In the genomic region with DNA sequence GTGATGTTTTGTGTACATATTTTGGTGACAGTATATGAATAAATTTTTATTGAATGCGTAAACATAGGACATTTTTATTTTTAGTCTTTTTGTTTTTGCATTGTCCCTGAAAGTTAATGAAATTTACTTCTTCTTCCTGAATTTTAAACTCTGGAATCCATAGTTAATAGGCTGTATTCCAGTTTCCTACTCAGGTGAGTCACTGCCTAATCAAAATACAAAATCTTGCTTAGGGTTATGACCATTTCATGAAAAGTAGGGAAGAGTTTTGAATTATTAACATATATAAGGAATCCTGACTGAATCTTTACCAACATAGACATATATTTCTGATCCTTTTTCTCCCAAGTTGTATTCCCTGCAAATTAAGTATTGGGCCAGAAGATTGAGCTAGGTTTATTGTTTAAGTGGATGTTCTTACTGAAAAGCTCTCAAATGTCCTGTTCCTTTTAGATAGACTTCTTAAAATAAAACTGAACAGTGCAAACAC, we compare ENCODE assay signal across 1 cellular context.
TF ChIP-seq lines count a peak whose summit lies in the region.

No MANE protein-coding gene starts in this region.

TF ChIP-seq in IMR-90, 13 proteins besides CTCF, POLR2A, EP300 and RAD21:
- TF ChIP-seq BHLHE40 (IDR thresholded peaks at IDR 0.05; ENCODE audit: low read depth, low read length) (no peak), RFX5 (IDR thresholded peaks at IDR 0.05; ENCODE audit: low read depth, low read length) (no peak), CHD1 (IDR thresholded peaks at IDR 0.05; ENCODE audit: low read depth, low read length) (no peak), MAFK (IDR thresholded peaks at IDR 0.05; ENCODE audit: low read depth, low read length) (no peak), RCOR1 (IDR thresholded peaks at IDR 0.05; ENCODE audit: insufficient replicate concordance, low read length) (no peak), USF2 (IDR thresholded peaks at IDR 0.05; ENCODE audit: low read depth, low read length) (no peak), CEBPB (IDR thresholded peaks at IDR 0.05; ENCODE audit: low read depth, low read length) (no peak), MAZ (IDR thresholded peaks at IDR 0.05; ENCODE audit: borderline replicate concordance, low read depth, low read length) (no peak), FOS (IDR thresholded peaks at IDR 0.05; ENCODE audit: low read depth, low read length) (no peak), MXI1 (IDR thresholded peaks at IDR 0.05; ENCODE audit: borderline replicate concordance, low read depth, low read length) (no peak), SMC3 (IDR thresholded peaks at IDR 0.05; ENCODE audit: low read depth, low read length) (no peak), NFE2L2 (IDR thresholded peaks at IDR 0.05; ENCODE audit: low read depth, low read length) (no peak)
- TF ChIP-seq, protein P1, sequence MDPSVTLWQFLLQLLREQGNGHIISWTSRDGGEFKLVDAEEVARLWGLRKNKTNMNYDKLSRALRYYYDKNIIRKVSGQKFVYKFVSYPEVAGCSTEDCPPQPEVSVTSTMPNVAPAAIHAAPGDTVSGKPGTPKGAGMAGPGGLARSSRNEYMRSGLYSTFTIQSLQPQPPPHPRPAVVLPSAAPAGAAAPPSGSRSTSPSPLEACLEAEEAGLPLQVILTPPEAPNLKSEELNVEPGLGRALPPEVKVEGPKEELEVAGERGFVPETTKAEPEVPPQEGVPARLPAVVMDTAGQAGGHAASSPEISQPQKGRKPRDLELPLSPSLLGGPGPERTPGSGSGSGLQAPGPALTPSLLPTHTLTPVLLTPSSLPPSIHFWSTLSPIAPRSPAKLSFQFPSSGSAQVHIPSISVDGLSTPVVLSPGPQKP (IDR thresholded peaks at IDR 0.05; ENCODE audit: borderline replicate concordance, low read depth, low read length), result no peak
